In the genomic region with DNA sequence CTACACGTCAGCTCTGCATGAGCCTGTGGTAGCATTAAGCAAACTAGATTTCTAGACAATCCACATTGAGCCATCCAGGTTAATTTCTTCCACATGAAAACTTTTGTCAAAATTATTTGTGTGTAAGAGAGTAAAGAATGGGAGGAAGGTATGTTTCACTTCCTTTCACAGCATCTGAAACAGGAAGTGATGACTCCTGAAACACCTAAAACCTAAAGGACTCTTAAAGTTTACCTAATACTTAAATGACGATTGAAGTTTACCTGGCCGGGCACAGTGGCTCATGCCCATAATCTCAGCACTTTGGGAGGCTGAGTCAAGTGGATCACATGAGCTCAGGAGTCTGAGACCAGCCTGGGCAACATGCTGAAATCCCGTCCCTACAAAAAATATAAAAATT, we compare ENCODE assay signal across 24 cellular contexts.
"Had no signal": no experiment of that assay in that cellular context is flagged by ENCODE, and none has a peak within 500 bp of the region (broad histone marks: within the 10 kb centered on the region; RNA-seq: fewer than 3 reads in every experiment).

No MANE protein-coding gene starts in this region.

- H3K27ac Mint-ChIP-seq: activated naive CD4-positive, alpha-beta T cell treated with anti-CD3 and anti-CD28 coated beads for 36 hours; endodermal cell had no signal

- H3K4me1 ChIP-seq: body of pancreas, tibial nerve, vagina had no signal

- H3K4me3 ChIP-seq: body of pancreas, dorsolateral prefrontal cortex, tibial nerve, vagina had no signal

- H3K9me3 Mint-ChIP-seq: activated naive CD4-positive, alpha-beta T cell treated with anti-CD3 and anti-CD28 coated beads for 36 hours; activated T-cell treated with anti-CD3 and anti-CD28 coated beads, Interleukin-2, amount 50 U/mL, for 4 hours; endodermal cell had no signal

- FAIRE-seq: colon, kidney had no signal

- H3K9me3 ChIP-seq: body of pancreas, tibial nerve, vagina had no signal

- ATAC-seq: activated T-cell treated with anti-CD3 and anti-CD28 coated beads, Interleukin-2, amount 50 U/mL, for 4 hours; body of pancreas; left lobe of liver; stimulated activated naive CD8-positive, alpha-beta T cell treated with anti-CD3 and anti-CD28 coated beads, Interleukin-15, Interleukin-2, amounts not matched to agents 100 U/mL and 50 U/mL, for 24 hours had no signal

- H3K27me3 ChIP-seq: body of pancreas, tibial nerve, vagina had no signal

- DNase-seq: activated CD4-positive, alpha-beta T cell treated with anti-CD3 and anti-CD28 coated beads, Interleukin-2, amount 50 U/mL, for 1 hour; activated CD4-positive, CD25-positive, alpha-beta regulatory T cell treated with anti-CD3 and anti-CD28 coated beads, Interleukin-2, amount 50 U/mL, for 72 hours; activated CD8-positive, alpha-beta memory T cell treated with anti-CD3 and anti-CD28 coated beads, Interleukin-2, amount 50 U/mL, for 4 hours; activated naive CD4-positive, alpha-beta T cell treated with anti-CD3 and anti-CD28 coated beads for 36 hours; activated T-cell treated with anti-CD3 and anti-CD28 coated beads, Interleukin-2, amount 50 U/mL, for 4 hours; body of pancreas; central memory CD4-positive, alpha-beta T cell; dorsolateral prefrontal cortex; endodermal cell; foreskin melanocyte; hypothalamus; kidney; midbrain; occipital lobe; stimulated activated CD4-positive, alpha-beta T cell treated with anti-CD3 and anti-CD28 coated beads, Interleukin-12 subunit alpha, Interleukin-12 subunit beta, amount 100 ng/mL, for 4 hours; stimulated activated CD4-positive, alpha-beta T cell treated with anti-CD3 and anti-CD28 coated beads, Interleukin-1b, Interleukin-23, amount 100 ng/mL, for 48 hours; stimulated activated CD8-positive, alpha-beta memory T cell treated with anti-CD3 and anti-CD28 coated beads, Interleukin-4, amount 100 ng/mL, for 48 hours; stimulated activated naive CD8-positive, alpha-beta T cell treated with anti-CD3 and anti-CD28 coated beads, Interleukin-15, Interleukin-2, amounts not matched to agents 100 U/mL and 50 U/mL, for 24 hours; substantia nigra had no signal

- H3K36me3 ChIP-seq: tibial nerve, vagina had no signal

- H3K27ac ChIP-seq: body of pancreas, dorsolateral prefrontal cortex, tibial nerve, vagina, VCaP had no signal

- H3K4me3 Mint-ChIP-seq: activated naive CD4-positive, alpha-beta T cell treated with anti-CD3 and anti-CD28 coated beads for 36 hours; activated T-cell treated with anti-CD3 and anti-CD28 coated beads, Interleukin-2, amount 50 U/mL, for 4 hours; endodermal cell had no signal
